18 cellular contexts compared by ENCODE assay signal in the genomic region with DNA sequence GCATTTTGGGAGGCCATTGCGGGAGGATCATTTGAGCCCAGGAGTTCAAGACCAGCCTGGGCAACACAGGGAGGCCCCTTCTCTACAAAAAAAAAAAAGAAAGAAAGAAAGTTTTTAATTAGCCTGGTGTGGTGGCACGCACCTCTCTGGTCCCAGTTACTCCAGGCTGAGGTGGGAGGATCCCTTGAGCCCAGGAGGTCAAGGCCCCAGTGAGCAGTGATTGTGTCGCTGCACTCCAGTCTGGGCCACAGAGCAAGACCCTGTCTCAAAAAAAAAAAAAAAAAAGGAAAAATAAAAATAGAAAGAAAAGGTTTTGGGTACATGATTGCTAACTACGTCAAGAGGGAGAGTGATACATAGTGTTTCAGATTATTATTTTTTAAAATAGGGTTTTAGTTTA. TPM values are rescaled to one million over a fixed set of nuclear protein-coding genes. Genes with fewer than 3 reads are reported as not detected.
"Had no signal": no experiment of that assay in that cellular context is flagged by ENCODE, and none has a peak within 500 bp of the region (broad histone marks: within the 10 kb centered on the region; RNA-seq: fewer than 3 reads in every experiment).

No MANE protein-coding gene starts in this region.

- H3K4me3 ChIP-seq: heart right ventricle, right atrium auricular region, upper lobe of right lung had no signal

- H3K4me3 Mint-ChIP-seq: activated T-cell treated with anti-CD3 and anti-CD28 coated beads, Interleukin-2, amount 50 U/mL, for 24 hours had no signal

- H3K27ac ChIP-seq: foreskin keratinocyte, parathyroid adenoma, right atrium auricular region, upper lobe of right lung had no signal

- H3K36me3 Mint-ChIP-seq: activated naive CD4-positive, alpha-beta T cell treated with anti-CD3 and anti-CD28 coated beads, Interleukin-2, amount 50 U/mL, for 72 hours had no signal

- DNase-seq: activated CD4-positive, alpha-beta T cell treated with anti-CD3 and anti-CD28 coated beads, Interleukin-2, amount 50 U/mL, for 4 hours; activated effector memory CD4-positive, alpha-beta T cell treated with Interleukin-2 at 50 U/mL for 16 hours; activated T-cell treated with anti-CD3 and anti-CD28 coated beads, Interleukin-2, amount 50 U/mL, for 24 hours; amygdala; cerebellar nuclear complex; foreskin keratinocyte; heart right ventricle; left ventricle myocardium superior; mesenchymal stem cell; small intestine; upper lobe of right lung had no signal

- H3K9me3 ChIP-seq: heart right ventricle, right atrium auricular region, upper lobe of right lung had no signal

- H3K27me3 ChIP-seq: foreskin keratinocyte, heart right ventricle, right atrium auricular region, upper lobe of right lung had no signal

- H3K36me3 ChIP-seq: heart right ventricle, right atrium auricular region, upper lobe of right lung had no signal

- H2AFZ ChIP-seq: parathyroid adenoma had no signal

- H3K9me3 Mint-ChIP-seq: activated naive CD4-positive, alpha-beta T cell treated with anti-CD3 and anti-CD28 coated beads, Interleukin-2, amount 50 U/mL, for 72 hours; activated T-cell treated with anti-CD3 and anti-CD28 coated beads, Interleukin-2, amount 50 U/mL, for 24 hours had no signal

- ATAC-seq: activated CD4-positive, CD25-positive, alpha-beta regulatory T cell treated with anti-CD3 and anti-CD28 coated beads, Interleukin-2, amount 50 U/mL, for 24 hours; activated naive CD4-positive, alpha-beta T cell treated with anti-CD3 and anti-CD28 coated beads, Interleukin-2, amount 50 U/mL, for 72 hours; foreskin keratinocyte; heart right ventricle; left ventricle myocardium superior; upper lobe of right lung had no signal

- H3K27me3 Mint-ChIP-seq: activated T-cell treated with anti-CD3 and anti-CD28 coated beads, Interleukin-2, amount 50 U/mL, for 24 hours had no signal

- H3K27ac Mint-ChIP-seq: activated naive CD4-positive, alpha-beta T cell treated with anti-CD3 and anti-CD28 coated beads, Interleukin-2, amount 50 U/mL, for 72 hours; activated T-cell treated with anti-CD3 and anti-CD28 coated beads, Interleukin-2, amount 50 U/mL, for 24 hours had no signal

RNA-seq across cellular contexts. Expression of gene MYOZ1, which starts 48.2 kb away (rescaled TPM):
- total RNA-seq: activated naive CD4-positive, alpha-beta T cell treated with anti-CD3 and anti-CD28 coated beads, Interleukin-2, amount 50 U/mL, for 72 hours; endothelial cell of umbilical vein; foreskin keratinocyte; T-helper 2 cell treated with Interferon-gamma antibody and Interleukin-4, amounts not matched to agents 100 ng/mL and 5 ng/mL, for 36 hours had no signal
- polyA plus RNA-seq: endothelial cell of umbilical vein, keratinocyte had no signal
